17 cellular contexts compared by ENCODE assay signal in genomic region chr20:39524371-39524911, GRCh38.
DNase-seq lines count a peak whose midpoint lies in the region; ATAC-seq and TF ChIP-seq lines count a peak whose summit lies in the region.
"Had no signal": no experiment of that assay in that cellular context is flagged by ENCODE, and none has a peak within 500 bp of the region (broad histone marks: within the 10 kb centered on the region; RNA-seq: fewer than 3 reads in every experiment).

No MANE protein-coding gene starts in this region.

- CTCF ChIA-PET in HEK293 (lab: Yijun Ruan, JAX) (interaction anchor here (1.0 kb wide), 1 partner anchor 260 kb away, joined by 3 read pairs; no protein-coding TSS in a partner anchor), Caco-2 (lab: Charles Lee) (no interaction called here)
- CTCF ChIA-PET in activated CD8-positive, alpha-beta T cell treated with anti-CD3 and anti-CD28 coated beads for 36 hours (lab: Charles Lee): no interaction called here

- H3K4me3 ChIP-seq in HEK293 (ENCODE audit: low read depth, low read length): no peak overlapping the region
- H3K4me3 ChIP-seq in epithelial cell of esophagus (ENCODE audit: low read length): no peak overlapping the region
- H3K4me3 ChIP-seq in Caco-2 (ENCODE audit: low read depth, low read length): no peak overlapping the region
- H3K4me3 ChIP-seq: adrenal gland, sigmoid colon, SK-N-MC had no signal

- H3K27ac Mint-ChIP-seq in nephron: peak overlapping the region; percentile 25 to 87 (median 72)
- H3K27ac Mint-ChIP-seq in Caco-2 (ENCODE audit: unreplicated experiment): no peak overlapping the region
- H3K27ac Mint-ChIP-seq in activated CD8-positive, alpha-beta T cell treated with anti-CD3 and anti-CD28 coated beads for 36 hours: no peak overlapping the region

- POLR2A ChIA-PET in HEK293 (lab: Yijun Ruan, JAX): no interaction called here
- POLR2A ChIA-PET in Caco-2 (lab: Charles Lee): no interaction called here
- POLR2A ChIA-PET in activated CD8-positive, alpha-beta T cell treated with anti-CD3 and anti-CD28 coated beads for 36 hours (lab: Charles Lee): no interaction called here

- no TSS peak for BruUV-seq in Caco-2 (replicated peaks; lab: Mats Ljungman, UMichigan)

- H3K27me3 ChIP-seq in Caco-2 (replicated peaks; ENCODE audit: control insufficient read depth, insufficient read depth, low read length): no peaks in the 10 kb centered on the region
- H3K27me3 ChIP-seq: adrenal gland, sigmoid colon had no signal

- H3K4me1 ChIP-seq in HEK293 (ENCODE audit: control insufficient read depth, insufficient read depth, low read length): no peaks in the 10 kb centered on the region
- no peaks in the 10 kb centered on the region for H3K4me1 ChIP-seq in Caco-2
- H3K4me1 ChIP-seq: adrenal gland had no signal

- intact Hi-C loops in Caco-2 (cut with micrococcal nuclease; ENCODE audit: unreplicated experiment): no loop called here
- intact Hi-C loops in activated CD8-positive, alpha-beta T cell treated with anti-CD3 and anti-CD28 coated beads for 36 hours (cut with micrococcal nuclease): no loop called here

- H3K4me3 Mint-ChIP-seq in nephron (no peak overlapping the region), Caco-2 (ENCODE audit: unreplicated experiment) (no peak overlapping the region)
- H3K4me3 Mint-ChIP-seq in activated CD8-positive, alpha-beta T cell treated with anti-CD3 and anti-CD28 coated beads for 36 hours: no peak overlapping the region

- H3K4me1 Mint-ChIP-seq in nephron (peaks cover 30% of the 10 kb centered on the region), Caco-2 (ENCODE audit: low read depth, unreplicated experiment) (no peaks in the 10 kb centered on the region)
- H3K4me1 Mint-ChIP-seq in activated CD8-positive, alpha-beta T cell treated with anti-CD3 and anti-CD28 coated beads for 36 hours (ENCODE audit: low read depth): no peaks in the 10 kb centered on the region

- no peak for ATAC-seq in activated CD8-positive, alpha-beta T cell treated with anti-CD3 and anti-CD28 coated beads for 36 hours

- no peaks in the 10 kb centered on the region for H3K9me3 Mint-ChIP-seq in nephron
- no peaks in the 10 kb centered on the region for H3K9me3 Mint-ChIP-seq in Caco-2 (ENCODE audit: unreplicated experiment)
- H3K9me3 Mint-ChIP-seq in activated CD8-positive, alpha-beta T cell treated with anti-CD3 and anti-CD28 coated beads for 36 hours: peaks cover 2% of the 10 kb centered on the region

- H3K27ac ChIP-seq in HEK293 (ENCODE audit: extremely low read depth, low read depth, low read length): no peak overlapping the region
- H3K27ac ChIP-seq: adrenal gland, SK-N-MC had no signal

- no peaks in the 10 kb centered on the region for H3K9me3 ChIP-seq in HEK293 (ENCODE audit: control insufficient read depth, insufficient read depth, low read depth, low read length)
- H3K9me3 ChIP-seq in Caco-2: no peaks in the 10 kb centered on the region
- H3K9me3 ChIP-seq: adrenal gland, sigmoid colon had no signal

- H3K36me3 ChIP-seq in HEK293 (ENCODE audit: control insufficient read depth in 2 of 2, insufficient read depth in 1 of 2, low read length in 2 of 2): no peaks in the 10 kb centered on the region
- no peaks in the 10 kb centered on the region for H3K36me3 ChIP-seq in Caco-2 (ENCODE audit: control insufficient read depth, insufficient read depth, low read length)
- H3K36me3 ChIP-seq: adrenal gland, sigmoid colon had no signal

- no peaks in the 10 kb centered on the region for H3K36me3 Mint-ChIP-seq in nephron (ENCODE audit: low read depth)
- H3K36me3 Mint-ChIP-seq in Caco-2 (ENCODE audit: insufficient read depth, unreplicated experiment): no peaks in the 10 kb centered on the region
- no peaks in the 10 kb centered on the region for H3K36me3 Mint-ChIP-seq in activated CD8-positive, alpha-beta T cell treated with anti-CD3 and anti-CD28 coated beads for 36 hours (ENCODE audit: low read depth)

- TF ChIP-seq CTCF in HEK293 (tag by site-specific recombination; IDR thresholded peaks at IDR 0.05): no peak
- TF ChIP-seq CTCF in epithelial cell of esophagus (IDR thresholded peaks at IDR 0.05; ENCODE audit: insufficient read depth, low read depth, low read length, missing control alignments): no peak
- no peak for TF ChIP-seq CTCF in nephron (IDR thresholded peaks at IDR 0.05; ENCODE audit: unreplicated experiment in 3 of 3)
- TF ChIP-seq CTCF in Caco-2 (IDR thresholded peaks at IDR 0.05; ENCODE audit: insufficient read depth in 1 of 2, low read depth in 1 of 2, low read length in 1 of 2, severe bottlenecking in 1 of 2, unreplicated experiment in 1 of 2): no peak
- no peak for TF ChIP-seq CTCF in activated CD8-positive, alpha-beta T cell treated with anti-CD3 and anti-CD28 coated beads for 36 hours (IDR thresholded peaks at IDR 0.05)

- DNase-seq in RPMI7951 (ENCODE audit: low read depth) (peak; percentile 68), epithelial cell of esophagus (ENCODE audit: low read depth) (peak; percentile 56), hippocampal formation (lab: John Stamatoyannopoulos, UW) (no peak), NCI-H1105 (lab: John Stamatoyannopoulos, UW) (no peak), Caco-2 (no peak)
- no peak for DNase-seq in activated CD8-positive, alpha-beta T cell treated with anti-CD3 and anti-CD28 coated beads for 36 hours
- DNase-seq: activated CD4-positive, alpha-beta T cell treated with anti-CD3 and anti-CD28 coated beads for 1 hour; cerebellar nuclear complex; DMS79 treated with DMSO at 0.1 percent for 48 hours; foreskin fibroblast; NCI-H1694 treated with DMSO at 0.1 percent for 48 hours; NCI-H524 treated with DMSO at 0.1 percent for 48 hours; sigmoid colon had no signal

- H3K27me3 Mint-ChIP-seq in nephron (ENCODE audit: low read depth) (no peaks in the 10 kb centered on the region), Caco-2 (ENCODE audit: insufficient read depth, unreplicated experiment) (peaks cover 2% of the 10 kb centered on the region)
- H3K27me3 Mint-ChIP-seq in activated CD8-positive, alpha-beta T cell treated with anti-CD3 and anti-CD28 coated beads for 36 hours: no peaks in the 10 kb centered on the region

TF ChIP-seq in HEK293, 187 proteins besides CTCF, POLR2A, EP300 and RAD21:
- TF ChIP-seq ZNF362 (tag by site-specific recombination; IDR thresholded peaks at IDR 0.05): no peak
- peak; percentile 54 for TF ChIP-seq ZFHX2 (tag by site-specific recombination; conservative IDR thresholded peaks at IDR 0.05)
TF ChIP-seq in HEK293: peak in this region for 1.

Comparison
In these comparisons a context has a peak if more than half of its experiments do, and no peak if none do; other contexts are left out.
1. DNase-seq: peak in RPMI7951 (single experiment) and epithelial cell of esophagus (single experiment); none in hippocampal formation (0 of 2), NCI-H1105 (single experiment), Caco-2 (0 of 2) and activated CD8-positive, alpha-beta T cell treated with anti-CD3 and anti-CD28 coated beads for 36 hours (single experiment).
2. H3K27ac Mint-ChIP-seq: peak in nephron (3 of 3); none in Caco-2 (single experiment) and activated CD8-positive, alpha-beta T cell treated with anti-CD3 and anti-CD28 coated beads for 36 hours (single experiment).